Comparison of ENCODE assay signal across 8 cellular contexts in the genomic region with DNA sequence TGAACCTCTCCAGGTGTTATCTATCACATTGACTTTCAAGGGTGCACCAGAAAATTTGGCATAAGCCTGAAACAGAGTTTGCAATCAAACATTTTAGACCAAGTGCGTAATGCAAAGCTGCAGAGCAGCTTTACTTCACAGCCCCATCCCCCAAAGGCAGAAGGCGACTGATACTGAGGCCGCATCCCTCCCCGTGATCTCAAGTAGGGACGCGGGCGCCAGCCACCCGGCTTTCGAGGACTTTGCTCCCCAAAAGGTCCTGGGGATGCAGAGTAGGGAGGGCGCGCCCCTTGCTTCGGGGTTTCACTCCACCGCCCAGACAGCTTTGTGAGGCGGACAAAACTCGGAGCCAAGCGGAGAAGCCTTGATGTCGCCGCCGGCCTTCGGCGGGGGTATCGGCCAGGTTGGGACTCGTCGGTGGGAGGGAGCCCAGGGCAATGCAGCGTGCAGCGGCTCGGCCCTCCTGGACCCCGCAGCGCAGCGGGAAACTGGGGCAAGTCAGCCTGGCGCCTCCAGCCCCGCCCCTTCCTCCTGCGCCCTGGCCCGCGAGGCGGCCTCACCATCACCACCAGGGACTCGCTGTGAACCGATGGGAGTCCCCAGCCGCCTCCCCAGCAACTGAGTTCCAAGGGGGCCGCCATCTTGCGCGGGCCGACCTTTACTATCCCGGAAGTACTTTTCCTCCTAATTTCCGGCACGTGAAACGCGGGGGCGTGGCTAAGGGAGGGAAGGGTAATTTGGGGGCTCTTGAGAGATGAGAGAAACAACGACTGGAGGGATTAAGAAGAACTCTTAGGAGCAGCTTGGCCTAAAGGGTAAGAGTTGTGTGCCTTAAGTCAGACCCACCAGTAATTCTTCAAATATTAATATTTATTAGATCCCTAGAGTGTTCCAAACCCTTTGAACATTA. TPM values are rescaled to one million over a fixed set of nuclear protein-coding genes. Genes with fewer than 3 reads are reported as not detected.
DNase-seq lines count a peak whose midpoint lies in the region; ATAC-seq and TF ChIP-seq lines count a peak whose summit lies in the region.

A gene with protein sequence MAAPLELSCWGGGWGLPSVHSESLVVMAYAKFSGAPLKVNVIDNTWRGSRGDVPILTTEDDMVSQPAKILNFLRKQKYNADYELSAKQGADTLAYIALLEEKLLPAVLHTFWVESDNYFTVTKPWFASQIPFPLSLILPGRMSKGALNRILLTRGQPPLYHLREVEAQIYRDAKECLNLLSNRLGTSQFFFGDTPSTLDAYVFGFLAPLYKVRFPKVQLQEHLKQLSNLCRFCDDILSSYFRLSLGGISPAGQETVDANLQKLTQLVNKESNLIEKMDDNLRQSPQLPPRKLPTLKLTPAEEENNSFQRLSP (minus strand): TSS at position 665 of the 910 bp plus-strand sequence. CDS start 24 bp downstream, at position 641.

- peak within 1 kb of the TSS; percentile 96 for H3K4me3 ChIP-seq in GM08714 (ENCODE audit: low read length)
- H3K4me3 ChIP-seq in adrenal gland, result peak within 1 kb of the TSS; percentile 49 to 96 (median 85)
- H3K4me3 ChIP-seq in heart right ventricle, result peak within 1 kb of the TSS; percentile 63 to 88 (median 82)
- H3K4me3 ChIP-seq in transverse colon, result peak within 1 kb of the TSS; percentile 65 to 94 (median 80)

- TF ChIP-seq POLR2A in adrenal gland (IDR thresholded peaks at IDR 0.05) (peak; percentile 63 to 65), transverse colon (IDR thresholded peaks at IDR 0.05) (peak; percentile 43)

- H3K27me3 ChIP-seq in adrenal gland (no peaks in the 10 kb centered on the region), heart right ventricle (no peaks in the 10 kb centered on the region), transverse colon (peaks cover 12% of the 10 kb centered on the region)

- DNase-seq in NCI-H1436 (lab: John Stamatoyannopoulos, UW) (peak; percentile 94), T-cell (peak; percentile 73 to 88 (median 83)), adrenal gland (peak; percentile 79 to 90 (median 85)), heart right ventricle (peak; percentile 86 to 87), pons (ENCODE audit: low spot score) (peak; percentile 80), transverse colon (peak; percentile 83)

- peaks cover 0 to 3% (median 0%) of the 10 kb centered on the region in 3 donors for H3K9me3 ChIP-seq in adrenal gland (replicated peaks in 1 of 3)
- no peaks in the 10 kb centered on the region for H3K9me3 ChIP-seq in heart right ventricle
- no peaks in the 10 kb centered on the region for H3K9me3 ChIP-seq in transverse colon

- CTCF ChIA-PET in T-cell (lab: Charles Lee), result interaction anchor here (0.8 to 1.3 kb wide), 3 partner anchors 10 to 93 kb away, joined by 3 to 7 read pairs (median 4); no protein-coding TSS in a partner anchor

- in situ Hi-C loops in transverse colon (cut with MboI; ENCODE audit: low pct_ligation_motif_present in 1 of 4, low pct_unique_long_range_greater_than_20kb in 1 of 4, low sequenced_read_pairs in 3 of 4), result no loop called here

- 1 to 2% (median 1%) methylated on average over 24 to 50 of the region's 50 CpGs for WGBS in adrenal gland, 4 donors
- WGBS in heart right ventricle, 2 donors, result 2 to 4% methylated on average over 50 of the region's 50 CpGs
- WGBS in transverse colon (ENCODE audit: low coverage in 1 of 2), 2 donors, result 4 to 6% methylated on average over 12 to 50 of the region's 50 CpGs

- H3K36me3 ChIP-seq in adrenal gland (replicated peaks in 1 of 2), result peaks cover 0 to 23% of the 10 kb centered on the region in 2 donors
- H3K36me3 ChIP-seq in heart right ventricle, result peaks cover 0 to 37% (median 17%) of the 10 kb centered on the region in 9 donors
- H3K36me3 ChIP-seq in transverse colon, result peaks cover 0 to 25% (median 5%) of the 10 kb centered on the region in 4 donors

- POLR2A ChIA-PET in T-cell (lab: Charles Lee), result interaction anchor here (0.6 to 0.8 kb wide), 2 partner anchors 8 to 479 kb away, joined by 3 read pairs; no protein-coding TSS in a partner anchor

- peaks cover 24 to 27% (median 26%) of the 10 kb centered on the region in 3 donors for H3K4me1 Mint-ChIP-seq in T-cell

- peaks cover 14 to 21% of the 10 kb centered on the region in 2 donors for H3K4me1 ChIP-seq in adrenal gland (replicated peaks in 1 of 2)
- H3K4me1 ChIP-seq in heart right ventricle, result peaks cover 0 to 27% (median 17%) of the 10 kb centered on the region in 9 donors
- H3K4me1 ChIP-seq in transverse colon, result peaks cover 0 to 16% (median 10%) of the 10 kb centered on the region in 4 donors

- TF ChIP-seq CTCF in adrenal gland (IDR thresholded peaks at IDR 0.05) (peak in 1 of 6 experiments; percentile 10), heart right ventricle (IDR thresholded peaks at IDR 0.05) (no peak), transverse colon (IDR thresholded peaks at IDR 0.05) (no peak)

- peak within 1 kb of the TSS; percentile 78 to 86 (median 84) for H3K4me3 Mint-ChIP-seq in T-cell

- H3K27ac Mint-ChIP-seq in T-cell, result peak within 1 kb of the TSS; percentile 81 to 93

- TF ChIP-seq EP300 in transverse colon (IDR thresholded peaks at IDR 0.05; ENCODE audit: low read depth), result no peak

- H3K27me3 Mint-ChIP-seq in T-cell, result peaks cover 9 to 10% of the 10 kb centered on the region in 2 donors

- H3K27ac ChIP-seq in adrenal gland (peak within 1 kb of the TSS in 4 of 5 donors; percentile 73 to 93 (median 80)), heart right ventricle (peak within 1 kb of the TSS; percentile 45 to 87 (median 80)), transverse colon (peak within 1 kb of the TSS; percentile 74 to 86 (median 80))

- H3K36me3 Mint-ChIP-seq in T-cell, result peaks cover 38% of the 10 kb centered on the region

- intact Hi-C loops in adrenal gland (cut with DNase I) (no loop called here), heart right ventricle (cut with DNase I) (loop anchor here in 3 of 10 donors (2.0 to 5.0 kb wide), 3 partner anchors 41 to 92 kb away; no protein-coding TSS in a partner anchor), transverse colon (cut with DNase I; ENCODE audit: low total_unique reads) (no loop called here)

- ATAC-seq in HG02610 (IDR thresholded peaks at IDR 0.05; ENCODE audit: unreplicated experiment) (peak; percentile 88), T-cell (replicated peaks in 1 of 4) (peak; percentile 92 to 98 (median 93)), heart right ventricle (peak; percentile 93 to 97 (median 96))

- no peaks in the 10 kb centered on the region for H3K9me3 Mint-ChIP-seq in T-cell

RNA-seq across cellular contexts. Expression of the gene that starts here (rescaled TPM):
- total RNA-seq in T-cell (10 to 100 TPM; 17.9 to 28.7 (median 21.0) TPM), adrenal gland (10 to 100 TPM; 10.5 to 32.7 (median 19.8) TPM), heart right ventricle (10 to 100 TPM in 9 of 10 donors, 1 to 10 TPM in 1; 10.0 to 14.5 (median 11.6) TPM), transverse colon (1 to 10 TPM; 5.6 to 7.9 (median 7.4) TPM)
- polyA plus RNA-seq in adrenal gland (10 to 100 TPM in 1 of 3 donors, 1 to 10 TPM in 2; 6.7 to 18.9 (median 9.2) TPM), heart right ventricle (1 to 10 TPM; 4.3 to 8.8 TPM)

Comparison
In these comparisons a context has a peak if more than half of its experiments do, and no peak if none do; other contexts are left out.
1. Peak in every context shown above with its lines: DNase-seq, ATAC-seq, H3K4me3 ChIP-seq and H3K27ac ChIP-seq.